In the genomic region with DNA sequence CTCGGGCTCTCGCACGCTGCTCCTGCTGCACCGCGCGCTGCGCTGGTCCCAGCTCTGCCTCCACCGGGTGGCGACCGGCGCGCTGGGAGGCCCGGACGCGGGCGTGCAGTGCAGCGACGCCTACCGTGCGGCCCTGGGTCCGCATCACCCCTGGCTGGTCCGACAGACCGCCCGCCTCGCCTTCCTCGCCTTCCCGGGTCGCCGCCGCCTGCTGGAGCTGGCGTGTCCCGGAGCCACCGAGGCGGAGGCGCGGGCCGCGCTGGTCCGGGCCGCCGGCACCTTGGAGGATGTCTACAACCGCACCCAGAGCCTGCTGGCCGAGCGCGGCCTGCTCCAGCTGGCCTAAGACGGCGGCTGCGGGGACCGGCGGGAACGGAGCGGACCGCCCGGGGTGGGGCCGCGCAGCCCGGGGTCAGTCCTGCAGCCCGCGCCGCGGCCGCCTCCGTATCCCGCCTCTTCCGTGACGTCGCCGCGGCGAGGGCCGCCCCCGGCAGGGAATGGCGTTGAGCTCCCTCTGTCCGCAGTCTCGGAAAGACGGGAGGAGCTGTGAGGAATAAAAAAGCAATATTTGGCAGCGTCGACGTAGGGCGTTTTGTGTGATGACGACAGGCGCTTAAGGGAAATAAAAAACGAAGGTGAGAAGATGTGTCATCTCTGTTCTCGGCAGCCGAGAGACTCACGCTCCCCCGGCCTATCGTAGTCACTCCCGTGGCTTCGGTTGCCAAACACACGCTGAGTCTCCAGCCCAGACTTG, we compare ENCODE assay signal across 8 cellular contexts. TPM values are rescaled to one million over a fixed set of nuclear protein-coding genes. Genes with fewer than 3 reads are reported as not detected.
DNase-seq lines count a peak whose midpoint lies in the region; ATAC-seq, FAIRE-seq and TF ChIP-seq lines count a peak whose summit lies in the region.

No MANE protein-coding gene starts in this region.

- H3K27ac ChIP-seq in HUES6 (ENCODE audit: low read depth, low read length): no peak overlapping the region

- peak overlapping the region; percentile 81 for H3K9ac ChIP-seq in HUES6 (ENCODE audit: low read length)

- no peaks in the 10 kb centered on the region for H3K9me3 ChIP-seq in HUES6 (ENCODE audit: control insufficient read depth, insufficient read depth, low read depth, low read length)

- no peaks in the 10 kb centered on the region for H3K9me3 Mint-ChIP-seq in activated T-helper 17 cell treated with anti-CD3 and anti-CD28 coated beads, Interleukin-2, amount 50 U/mL, for 72 hours
- H3K9me3 Mint-ChIP-seq in nephron: no peaks in the 10 kb centered on the region

- H3K27ac Mint-ChIP-seq in activated T-helper 17 cell treated with anti-CD3 and anti-CD28 coated beads, Interleukin-2, amount 50 U/mL, for 72 hours: peak overlapping the region; percentile 88
- peak overlapping the region; percentile 70 to 93 (median 90) for H3K27ac Mint-ChIP-seq in nephron

- H3K4me1 Mint-ChIP-seq in activated T-helper 17 cell treated with anti-CD3 and anti-CD28 coated beads, Interleukin-2, amount 50 U/mL, for 72 hours: peaks cover 7% of the 10 kb centered on the region
- H3K4me1 Mint-ChIP-seq in nephron: peaks cover 29% of the 10 kb centered on the region

- peak; percentile 84 for ATAC-seq in GM21381 (IDR thresholded peaks at IDR 0.05; ENCODE audit: unreplicated experiment)
- peak; percentile 87 for ATAC-seq in activated T-helper 17 cell treated with anti-CD3 and anti-CD28 coated beads, Interleukin-2, amount 50 U/mL, for 72 hours (replicated peaks)

- peaks cover 23% of the 10 kb centered on the region for H3K4me1 ChIP-seq in HUES6 (ENCODE audit: control insufficient read depth, insufficient read depth, low read length)

- H3K4me3 Mint-ChIP-seq in activated T-helper 17 cell treated with anti-CD3 and anti-CD28 coated beads, Interleukin-2, amount 50 U/mL, for 72 hours: peak overlapping the region; percentile 94
- peak overlapping the region; percentile 86 to 93 (median 92) for H3K4me3 Mint-ChIP-seq in nephron

- no peaks in the 10 kb centered on the region for H3K36me3 ChIP-seq in HUES6 (ENCODE audit: control insufficient read depth, insufficient read depth, low read length)

- DNase-seq in DMS 273 treated with DMSO at 0.1 percent for 48 hours (lab: John Stamatoyannopoulos, UW) (peak; percentile 30), RCC 7860 (ENCODE audit: low spot score) (peak; percentile 55), fibroblast of peridontal ligament (ENCODE audit: extremely low read depth) (peak; percentile 89)
- peak; percentile 77 for DNase-seq in stimulated activated naive CD4-positive, alpha-beta T cell treated with Interleukin-2 at 50 U/mL for 16 hours (lab: John Stamatoyannopoulos, UW)

- H3K27me3 ChIP-seq in HUES6 (ENCODE audit: control insufficient read depth, insufficient read depth, low read length): peaks cover 65% of the 10 kb centered on the region

- H3K4me3 ChIP-seq in HUES6 (ENCODE audit: low read depth, low read length): peak overlapping the region; percentile 58

- peaks cover 13% of the 10 kb centered on the region for H3K27me3 Mint-ChIP-seq in activated T-helper 17 cell treated with anti-CD3 and anti-CD28 coated beads, Interleukin-2, amount 50 U/mL, for 72 hours
- H3K27me3 Mint-ChIP-seq in nephron (ENCODE audit: low read depth): peaks cover 10% of the 10 kb centered on the region

- no peak for FAIRE-seq in RCC 7860 (lab: Jason Lieb, UNC)

- H3K36me3 Mint-ChIP-seq in activated T-helper 17 cell treated with anti-CD3 and anti-CD28 coated beads, Interleukin-2, amount 50 U/mL, for 72 hours (ENCODE audit: low read depth): no peaks in the 10 kb centered on the region
- H3K36me3 Mint-ChIP-seq in nephron (ENCODE audit: low read depth): no peaks in the 10 kb centered on the region

- peak; percentile 66 to 87 (median 75) for TF ChIP-seq CTCF in nephron (IDR thresholded peaks at IDR 0.05; ENCODE audit: unreplicated experiment in 3 of 3)

RNA-seq across cellular contexts. Expression of gene GLTPD2, which starts 1.4 kb away (rescaled TPM):
- total RNA-seq in activated T-helper 17 cell treated with anti-CD3 and anti-CD28 coated beads, Interleukin-2, amount 50 U/mL, for 72 hours: not detected

RNA-seq across cellular contexts. Expression of gene VMO1, which starts 4.0 kb away (rescaled TPM):
- total RNA-seq in activated T-helper 17 cell treated with anti-CD3 and anti-CD28 coated beads, Interleukin-2, amount 50 U/mL, for 72 hours: not detected

RNA-seq across cellular contexts. Expression of gene PSMB6, which starts 5.8 kb away (rescaled TPM):
- 100 to 1,000 TPM in 1 of 2 donors, 10 to 100 TPM in 1; 91.0 to 169 TPM for total RNA-seq in activated T-helper 17 cell treated with anti-CD3 and anti-CD28 coated beads, Interleukin-2, amount 50 U/mL, for 72 hours

RNA-seq across cellular contexts. Expression of gene PLD2, which starts 16.8 kb away (rescaled TPM):
- 10 to 100 TPM; 23.3 to 35.0 TPM for total RNA-seq in activated T-helper 17 cell treated with anti-CD3 and anti-CD28 coated beads, Interleukin-2, amount 50 U/mL, for 72 hours

Comparison
In these comparisons a context has a peak if more than half of its experiments do, and no peak if none do; other contexts are left out.
1. DNase-seq: peak in every context shown above with its lines; median percentile 89 in fibroblast of peridontal ligament; 77 in stimulated activated naive CD4-positive, alpha-beta T cell treated with Interleukin-2 at 50 U/mL for 16 hours; 55 in RCC 7860; 30 in DMS 273 treated with DMSO at 0.1 percent for 48 hours.